ENCODE assay signal across 8 cellular contexts in the genomic region with DNA sequence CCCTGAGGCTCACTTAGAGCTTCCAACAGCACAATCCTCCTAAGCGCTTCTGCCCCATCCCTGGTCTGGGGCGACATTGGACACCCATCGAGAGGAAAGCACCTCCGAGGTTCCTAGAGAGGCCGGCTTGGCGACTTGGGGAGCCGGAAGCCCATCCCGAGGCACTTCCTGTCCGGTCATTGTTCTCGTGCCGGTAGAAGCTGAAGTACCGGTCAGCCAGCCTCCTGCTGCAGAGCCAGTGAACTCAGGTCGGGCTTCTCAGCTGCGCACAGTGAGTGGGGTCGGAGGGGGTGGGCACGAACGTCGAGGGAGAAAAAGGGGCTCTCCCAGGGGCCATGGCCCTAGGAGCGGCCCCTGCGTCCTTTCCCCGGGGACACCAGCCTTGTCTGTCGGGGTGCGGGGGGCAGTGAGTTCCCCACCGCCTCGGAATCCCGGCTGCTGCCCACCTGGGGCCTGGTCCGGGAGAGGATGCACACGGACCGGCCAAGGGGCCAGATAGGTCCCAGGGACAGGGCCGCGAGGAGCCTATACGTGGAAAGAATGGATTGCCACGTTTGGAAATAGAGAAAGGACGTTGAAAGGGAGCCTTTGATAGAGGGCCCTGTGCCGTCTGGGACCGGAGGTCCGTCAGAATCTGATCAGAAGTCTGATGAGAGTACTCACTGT. TPM values are rescaled to one million over a fixed set of nuclear protein-coding genes. Genes with fewer than 3 reads are reported as not detected.
A peak's percentile ranks its signal among the peaks of the same experiment; 100 is the strongest.
DNase-seq lines count a peak whose midpoint lies in the region; ATAC-seq and TF ChIP-seq lines count a peak whose summit lies in the region.

ZNF35 (plus strand) TSS at position 169 of the 666 bp plus-strand sequence. CDS start 2,336 bp downstream, outside the sequence.

- H3K4me3 ChIP-seq in HL-60 (replicated peaks; ENCODE audit: insufficient read depth, low read length) (peak within 1 kb of the TSS; percentile 91), neutrophil (ENCODE audit: low read depth in 1 of 2, low read length in 1 of 2) (peak within 1 kb of the TSS; percentile 60 to 65)

- peaks cover 2% of the 10 kb centered on the region for H3K4me1 Mint-ChIP-seq in glutamatergic neuron (ENCODE audit: low read depth, unreplicated experiment)
- peaks cover 18% of the 10 kb centered on the region for H3K4me1 Mint-ChIP-seq in type B pancreatic cell (ENCODE audit: unreplicated experiment)

- H3K27me3 ChIP-seq in HL-60 (ENCODE audit: insufficient read depth, poor library complexity, severe bottlenecking) = no peaks in the 10 kb centered on the region
- no peaks in the 10 kb centered on the region for H3K27me3 ChIP-seq in neutrophil

- peaks cover 33 to 56% of the 10 kb centered on the region in 2 donors for H3K36me3 Mint-ChIP-seq in activated naive CD4-positive, alpha-beta T cell treated with anti-CD3 and anti-CD28 coated beads, Interleukin-2, amount 50 U/mL, for 72 hours
- H3K36me3 Mint-ChIP-seq in glutamatergic neuron (ENCODE audit: unreplicated experiment) (peaks cover 15% of the 10 kb centered on the region), type B pancreatic cell (peaks cover 48% of the 10 kb centered on the region)

- peaks cover 14 to 17% of the 10 kb centered on the region in 2 donors for H3K9me3 Mint-ChIP-seq in activated naive CD4-positive, alpha-beta T cell treated with anti-CD3 and anti-CD28 coated beads, Interleukin-2, amount 50 U/mL, for 72 hours
- H3K9me3 Mint-ChIP-seq in glutamatergic neuron (ENCODE audit: unreplicated experiment) = no peaks in the 10 kb centered on the region
- H3K9me3 Mint-ChIP-seq in type B pancreatic cell = no peaks in the 10 kb centered on the region

- peaks cover under 1% of the 10 kb centered on the region for H3K9me3 ChIP-seq in neutrophil

- H3K27ac ChIP-seq in HL-60 (replicated peaks) = peak within 1 kb of the TSS; percentile 78
- H3K27ac ChIP-seq in neutrophil = peak within 1 kb of the TSS; percentile 1

- H3K4me1 ChIP-seq in neutrophil (ENCODE audit: control insufficient read depth in 1 of 2, insufficient read depth in 1 of 2, low read depth in 1 of 2, low read length in 1 of 2) = peaks cover 10 to 13% of the 10 kb centered on the region in 2 experiments

- H3K27ac Mint-ChIP-seq in activated naive CD4-positive, alpha-beta T cell treated with anti-CD3 and anti-CD28 coated beads, Interleukin-2, amount 50 U/mL, for 72 hours = peak within 1 kb of the TSS; percentile 51 to 55
- peak within 1 kb of the TSS; percentile 93 for H3K27ac Mint-ChIP-seq in glutamatergic neuron (ENCODE audit: unreplicated experiment)
- H3K27ac Mint-ChIP-seq in type B pancreatic cell = peak within 1 kb of the TSS; percentile 88

- H3K4me3 Mint-ChIP-seq in glutamatergic neuron (ENCODE audit: unreplicated experiment) (peak within 1 kb of the TSS; percentile 93), type B pancreatic cell (peak within 1 kb of the TSS; percentile 96)

- peaks cover 24% of the 10 kb centered on the region for H3K36me3 ChIP-seq in neutrophil

- ATAC-seq in GM19468 (IDR thresholded peaks at IDR 0.05; ENCODE audit: extremely low read depth, unreplicated experiment) = peak; percentile 84
- ATAC-seq in activated naive CD4-positive, alpha-beta T cell treated with anti-CD3 and anti-CD28 coated beads, Interleukin-2, amount 50 U/mL, for 72 hours = peak; percentile 72 to 79

- H3K27me3 Mint-ChIP-seq in glutamatergic neuron (ENCODE audit: unreplicated experiment) (peaks cover 2% of the 10 kb centered on the region), type B pancreatic cell (no peaks in the 10 kb centered on the region)

- TF ChIP-seq CTCF in HL-60 (IDR thresholded peaks at IDR 0.05; ENCODE audit: insufficient read depth, low read length) (no peak), glutamatergic neuron (IDR thresholded peaks at IDR 0.05; ENCODE audit: partially characterized antibody, unreplicated experiment) (no peak), neutrophil (IDR thresholded peaks at IDR 0.05) (no peak), type B pancreatic cell (conservative IDR thresholded peaks at IDR 0.05) (no peak)

- DNase-seq in DMS79 treated with DMSO at 0.1 percent for 48 hours (lab: John Stamatoyannopoulos, UW) = peak; percentile 51
- DNase-seq in HL-60 (ENCODE audit: low read depth in 1 of 2, low spot score in 1 of 2) = peak; percentile 86 to 88
- peak; percentile 74 for DNase-seq in NOMO-1 treated with DMSO at 0.1 percent for 48 hours (lab: John Stamatoyannopoulos, UW; ENCODE audit: unreplicated experiment)
- DNase-seq in activated naive CD4-positive, alpha-beta T cell treated with anti-CD3 and anti-CD28 coated beads, Interleukin-2, amount 50 U/mL, for 72 hours (ENCODE audit: low spot score in 2 of 2) = peak; percentile 46 to 56
- peak; percentile 89 for DNase-seq in glutamatergic neuron
- peak; percentile 82 for DNase-seq in type B pancreatic cell (ENCODE audit: extremely low spot score, unreplicated experiment)

RNA-seq across cellular contexts. Expression of gene ZNF35, which starts in this region (rescaled TPM):
- total RNA-seq in activated naive CD4-positive, alpha-beta T cell treated with anti-CD3 and anti-CD28 coated beads, Interleukin-2, amount 50 U/mL, for 72 hours = 1 to 10 TPM; 1.0 to 3.5 TPM
- 29.8 TPM for total RNA-seq in glutamatergic neuron (ENCODE audit: unreplicated experiment)
- total RNA-seq in type B pancreatic cell (ENCODE audit: low replicate concordance) = 12.9 and 18.7 TPM in 2 replicates

Comparison
In these comparisons a context has a peak if more than half of its experiments do, and no peak if none do; other contexts are left out.
1. Peak in every context shown above with its lines: DNase-seq, ATAC-seq, H3K4me3 ChIP-seq and H3K27ac ChIP-seq.